ENCODE assay signal across 1 cellular context in the genomic region with DNA sequence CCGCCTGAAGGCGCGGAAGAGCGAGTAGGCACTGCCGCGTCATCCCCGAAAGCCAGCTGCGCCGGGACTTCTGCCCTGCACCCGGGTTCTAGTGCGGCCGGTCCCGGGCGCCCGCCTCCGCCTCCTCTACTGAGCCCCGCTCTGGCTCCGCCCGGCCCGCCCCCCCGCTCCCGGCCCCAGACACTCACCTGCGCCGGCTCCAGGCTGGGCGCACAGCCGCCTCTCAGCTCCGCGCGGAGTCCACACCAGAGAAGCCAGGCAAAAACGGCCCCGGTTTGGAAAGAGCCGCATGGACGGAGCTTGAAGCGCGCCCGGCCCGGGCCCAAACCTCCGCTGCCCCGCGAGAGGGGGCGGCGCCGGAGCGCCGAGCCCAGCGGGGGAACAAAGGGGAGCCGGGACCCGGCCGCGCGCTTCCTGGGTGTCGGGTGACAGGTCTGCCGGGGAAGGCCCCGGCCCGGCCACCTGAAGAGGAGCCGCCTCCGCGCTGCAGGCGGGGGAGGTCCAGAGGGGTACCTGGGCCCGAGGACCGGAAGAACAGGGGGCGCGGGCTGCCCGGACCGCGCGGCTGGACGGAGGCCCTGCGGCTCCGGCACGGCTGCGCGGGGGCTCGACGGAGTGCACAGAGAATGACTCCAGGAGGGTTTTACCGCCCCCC.
TF ChIP-seq lines count a peak whose summit lies in the region.

No MANE protein-coding gene starts in this region.

TF ChIP-seq in HepG2, 621 proteins besides CTCF, POLR2A, EP300 and RAD21 (continued from another document and continues in another):
- TF ChIP-seq, protein P1, sequence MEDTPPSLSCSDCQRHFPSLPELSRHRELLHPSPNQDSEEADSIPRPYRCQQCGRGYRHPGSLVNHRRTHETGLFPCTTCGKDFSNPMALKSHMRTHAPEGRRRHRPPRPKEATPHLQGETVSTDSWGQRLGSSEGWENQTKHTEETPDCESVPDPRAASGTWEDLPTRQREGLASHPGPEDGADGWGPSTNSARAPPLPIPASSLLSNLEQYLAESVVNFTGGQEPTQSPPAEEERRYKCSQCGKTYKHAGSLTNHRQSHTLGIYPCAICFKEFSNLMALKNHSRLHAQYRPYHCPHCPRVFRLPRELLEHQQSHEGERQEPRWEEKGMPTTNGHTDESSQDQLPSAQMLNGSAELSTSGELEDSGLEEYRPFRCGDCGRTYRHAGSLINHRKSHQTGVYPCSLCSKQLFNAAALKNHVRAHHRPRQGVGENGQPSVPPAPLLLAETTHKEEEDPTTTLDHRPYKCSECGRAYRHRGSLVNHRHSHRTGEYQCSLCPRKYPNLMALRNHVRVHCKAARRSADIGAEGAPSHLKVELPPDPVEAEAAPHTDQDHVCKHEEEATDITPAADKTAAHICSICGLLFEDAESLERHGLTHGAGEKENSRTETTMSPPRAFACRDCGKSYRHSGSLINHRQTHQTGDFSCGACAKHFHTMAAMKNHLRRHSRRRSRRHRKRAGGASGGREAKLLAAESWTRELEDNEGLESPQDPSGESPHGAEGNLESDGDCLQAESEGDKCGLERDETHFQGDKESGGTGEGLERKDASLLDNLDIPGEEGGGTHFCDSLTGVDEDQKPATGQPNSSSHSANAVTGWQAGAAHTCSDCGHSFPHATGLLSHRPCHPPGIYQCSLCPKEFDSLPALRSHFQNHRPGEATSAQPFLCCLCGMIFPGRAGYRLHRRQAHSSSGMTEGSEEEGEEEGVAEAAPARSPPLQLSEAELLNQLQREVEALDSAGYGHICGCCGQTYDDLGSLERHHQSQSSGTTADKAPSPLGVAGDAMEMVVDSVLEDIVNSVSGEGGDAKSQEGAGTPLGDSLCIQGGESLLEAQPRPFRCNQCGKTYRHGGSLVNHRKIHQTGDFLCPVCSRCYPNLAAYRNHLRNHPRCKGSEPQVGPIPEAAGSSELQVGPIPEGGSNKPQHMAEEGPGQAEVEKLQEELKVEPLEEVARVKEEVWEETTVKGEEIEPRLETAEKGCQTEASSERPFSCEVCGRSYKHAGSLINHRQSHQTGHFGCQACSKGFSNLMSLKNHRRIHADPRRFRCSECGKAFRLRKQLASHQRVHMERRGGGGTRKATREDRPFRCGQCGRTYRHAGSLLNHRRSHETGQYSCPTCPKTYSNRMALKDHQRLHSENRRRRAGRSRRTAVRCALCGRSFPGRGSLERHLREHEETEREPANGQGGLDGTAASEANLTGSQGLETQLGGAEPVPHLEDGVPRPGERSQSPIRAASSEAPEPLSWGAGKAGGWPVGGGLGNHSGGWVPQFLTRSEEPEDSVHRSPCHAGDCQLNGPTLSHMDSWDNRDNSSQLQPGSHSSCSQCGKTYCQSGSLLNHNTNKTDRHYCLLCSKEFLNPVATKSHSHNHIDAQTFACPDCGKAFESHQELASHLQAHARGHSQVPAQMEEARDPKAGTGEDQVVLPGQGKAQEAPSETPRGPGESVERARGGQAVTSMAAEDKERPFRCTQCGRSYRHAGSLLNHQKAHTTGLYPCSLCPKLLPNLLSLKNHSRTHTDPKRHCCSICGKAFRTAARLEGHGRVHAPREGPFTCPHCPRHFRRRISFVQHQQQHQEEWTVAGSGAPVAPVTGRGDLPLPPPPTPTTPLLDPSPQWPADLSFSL (CRISPR knock-in tag; IDR thresholded peaks at IDR 0.05), result no peak
- TF ChIP-seq ZNF788 (CRISPR knock-in tag; IDR thresholded peaks at IDR 0.05; ENCODE audit: borderline replicate concordance) (0 out of 2 replicates have a peak, but pooled peaks have one; percentile 40), ZBTB8A (CRISPR knock-in tag; IDR thresholded peaks at IDR 0.05; ENCODE audit: borderline replicate concordance, low read depth) (0 out of 2 replicates have a peak, but pooled peaks have one; percentile 62), SRY (CRISPR knock-in tag; IDR thresholded peaks at IDR 0.05) (peak; percentile 84; the same call in 1 of the 2 replicates), ZFY (CRISPR knock-in tag; IDR thresholded peaks at IDR 0.05) (peak; percentile 65), GABPB1 (CRISPR knock-in tag; IDR thresholded peaks at IDR 0.05) (peak; percentile 70; the same call in 1 of the 2 replicates), ZSCAN25 (CRISPR knock-in tag; IDR thresholded peaks at IDR 0.05) (0 out of 2 replicates have a peak, but pooled peaks have one; percentile 5), JARID2 (CRISPR knock-in tag; IDR thresholded peaks at IDR 0.05; ENCODE audit: insufficient replicate concordance) (peak; percentile 12), NONO (IDR thresholded peaks at IDR 0.05) (no peak), NONO (CRISPR knock-in tag; conservative IDR thresholded peaks at IDR 0.05) (peak; percentile 20; the same call in 1 of the 2 replicates), TAF15 (IDR thresholded peaks at IDR 0.05; ENCODE audit: low read depth, low read length, poor library complexity, severe bottlenecking) (peak; percentile 55)
- TF ChIP-seq, protein P2, sequence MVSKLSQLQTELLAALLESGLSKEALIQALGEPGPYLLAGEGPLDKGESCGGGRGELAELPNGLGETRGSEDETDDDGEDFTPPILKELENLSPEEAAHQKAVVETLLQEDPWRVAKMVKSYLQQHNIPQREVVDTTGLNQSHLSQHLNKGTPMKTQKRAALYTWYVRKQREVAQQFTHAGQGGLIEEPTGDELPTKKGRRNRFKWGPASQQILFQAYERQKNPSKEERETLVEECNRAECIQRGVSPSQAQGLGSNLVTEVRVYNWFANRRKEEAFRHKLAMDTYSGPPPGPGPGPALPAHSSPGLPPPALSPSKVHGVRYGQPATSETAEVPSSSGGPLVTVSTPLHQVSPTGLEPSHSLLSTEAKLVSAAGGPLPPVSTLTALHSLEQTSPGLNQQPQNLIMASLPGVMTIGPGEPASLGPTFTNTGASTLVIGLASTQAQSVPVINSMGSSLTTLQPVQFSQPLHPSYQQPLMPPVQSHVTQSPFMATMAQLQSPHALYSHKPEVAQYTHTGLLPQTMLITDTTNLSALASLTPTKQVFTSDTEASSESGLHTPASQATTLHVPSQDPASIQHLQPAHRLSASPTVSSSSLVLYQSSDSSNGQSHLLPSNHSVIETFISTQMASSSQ (IDR thresholded peaks at IDR 0.05; ENCODE audit: low read depth), result no peak
- TF ChIP-seq, protein P2 (CRISPR knock-in tag; IDR thresholded peaks at IDR 0.05; ENCODE audit: borderline replicate concordance), result no peak
- TF ChIP-seq, protein P3, sequence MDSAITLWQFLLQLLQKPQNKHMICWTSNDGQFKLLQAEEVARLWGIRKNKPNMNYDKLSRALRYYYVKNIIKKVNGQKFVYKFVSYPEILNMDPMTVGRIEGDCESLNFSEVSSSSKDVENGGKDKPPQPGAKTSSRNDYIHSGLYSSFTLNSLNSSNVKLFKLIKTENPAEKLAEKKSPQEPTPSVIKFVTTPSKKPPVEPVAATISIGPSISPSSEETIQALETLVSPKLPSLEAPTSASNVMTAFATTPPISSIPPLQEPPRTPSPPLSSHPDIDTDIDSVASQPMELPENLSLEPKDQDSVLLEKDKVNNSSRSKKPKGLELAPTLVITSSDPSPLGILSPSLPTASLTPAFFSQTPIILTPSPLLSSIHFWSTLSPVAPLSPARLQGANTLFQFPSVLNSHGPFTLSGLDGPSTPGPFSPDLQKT (CRISPR knock-in tag; IDR thresholded peaks at IDR 0.05; ENCODE audit: borderline replicate concordance), result no peak
- TF ChIP-seq, protein P4, sequence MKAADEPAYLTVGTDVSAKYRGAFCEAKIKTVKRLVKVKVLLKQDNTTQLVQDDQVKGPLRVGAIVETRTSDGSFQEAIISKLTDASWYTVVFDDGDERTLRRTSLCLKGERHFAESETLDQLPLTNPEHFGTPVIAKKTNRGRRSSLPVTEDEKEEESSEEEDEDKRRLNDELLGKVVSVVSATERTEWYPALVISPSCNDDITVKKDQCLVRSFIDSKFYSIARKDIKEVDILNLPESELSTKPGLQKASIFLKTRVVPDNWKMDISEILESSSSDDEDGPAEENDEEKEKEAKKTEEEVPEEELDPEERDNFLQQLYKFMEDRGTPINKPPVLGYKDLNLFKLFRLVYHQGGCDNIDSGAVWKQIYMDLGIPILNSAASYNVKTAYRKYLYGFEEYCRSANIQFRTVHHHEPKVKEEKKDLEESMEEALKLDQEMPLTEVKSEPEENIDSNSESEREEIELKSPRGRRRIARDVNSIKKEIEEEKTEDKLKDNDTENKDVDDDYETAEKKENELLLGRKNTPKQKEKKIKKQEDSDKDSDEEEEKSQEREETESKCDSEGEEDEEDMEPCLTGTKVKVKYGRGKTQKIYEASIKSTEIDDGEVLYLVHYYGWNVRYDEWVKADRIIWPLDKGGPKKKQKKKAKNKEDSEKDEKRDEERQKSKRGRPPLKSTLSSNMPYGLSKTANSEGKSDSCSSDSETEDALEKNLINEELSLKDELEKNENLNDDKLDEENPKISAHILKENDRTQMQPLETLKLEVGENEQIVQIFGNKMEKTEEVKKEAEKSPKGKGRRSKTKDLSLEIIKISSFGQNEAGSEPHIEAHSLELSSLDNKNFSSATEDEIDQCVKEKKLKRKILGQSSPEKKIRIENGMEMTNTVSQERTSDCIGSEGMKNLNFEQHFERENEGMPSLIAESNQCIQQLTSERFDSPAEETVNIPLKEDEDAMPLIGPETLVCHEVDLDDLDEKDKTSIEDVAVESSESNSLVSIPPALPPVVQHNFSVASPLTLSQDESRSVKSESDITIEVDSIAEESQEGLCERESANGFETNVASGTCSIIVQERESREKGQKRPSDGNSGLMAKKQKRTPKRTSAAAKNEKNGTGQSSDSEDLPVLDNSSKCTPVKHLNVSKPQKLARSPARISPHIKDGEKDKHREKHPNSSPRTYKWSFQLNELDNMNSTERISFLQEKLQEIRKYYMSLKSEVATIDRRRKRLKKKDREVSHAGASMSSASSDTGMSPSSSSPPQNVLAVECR (CRISPR knock-in tag; IDR thresholded peaks at IDR 0.05; ENCODE audit: borderline replicate concordance), result peak; percentile 58; the same call in 1 of the 2 replicates
- TF ChIP-seq, protein P5, sequence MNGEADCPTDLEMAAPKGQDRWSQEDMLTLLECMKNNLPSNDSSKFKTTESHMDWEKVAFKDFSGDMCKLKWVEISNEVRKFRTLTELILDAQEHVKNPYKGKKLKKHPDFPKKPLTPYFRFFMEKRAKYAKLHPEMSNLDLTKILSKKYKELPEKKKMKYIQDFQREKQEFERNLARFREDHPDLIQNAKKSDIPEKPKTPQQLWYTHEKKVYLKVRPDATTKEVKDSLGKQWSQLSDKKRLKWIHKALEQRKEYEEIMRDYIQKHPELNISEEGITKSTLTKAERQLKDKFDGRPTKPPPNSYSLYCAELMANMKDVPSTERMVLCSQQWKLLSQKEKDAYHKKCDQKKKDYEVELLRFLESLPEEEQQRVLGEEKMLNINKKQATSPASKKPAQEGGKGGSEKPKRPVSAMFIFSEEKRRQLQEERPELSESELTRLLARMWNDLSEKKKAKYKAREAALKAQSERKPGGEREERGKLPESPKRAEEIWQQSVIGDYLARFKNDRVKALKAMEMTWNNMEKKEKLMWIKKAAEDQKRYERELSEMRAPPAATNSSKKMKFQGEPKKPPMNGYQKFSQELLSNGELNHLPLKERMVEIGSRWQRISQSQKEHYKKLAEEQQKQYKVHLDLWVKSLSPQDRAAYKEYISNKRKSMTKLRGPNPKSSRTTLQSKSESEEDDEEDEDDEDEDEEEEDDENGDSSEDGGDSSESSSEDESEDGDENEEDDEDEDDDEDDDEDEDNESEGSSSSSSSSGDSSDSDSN (CRISPR knock-in tag; IDR thresholded peaks at IDR 0.05), result peak; percentile 56; the same call in 1 of the 2 replicates
- TF ChIP-seq, protein P6, sequence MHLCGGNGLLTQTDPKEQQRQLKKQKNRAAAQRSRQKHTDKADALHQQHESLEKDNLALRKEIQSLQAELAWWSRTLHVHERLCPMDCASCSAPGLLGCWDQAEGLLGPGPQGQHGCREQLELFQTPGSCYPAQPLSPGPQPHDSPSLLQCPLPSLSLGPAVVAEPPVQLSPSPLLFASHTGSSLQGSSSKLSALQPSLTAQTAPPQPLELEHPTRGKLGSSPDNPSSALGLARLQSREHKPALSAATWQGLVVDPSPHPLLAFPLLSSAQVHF (CRISPR knock-in tag; IDR thresholded peaks at IDR 0.05), result 0 out of 2 replicates have a peak, but pooled peaks have one; percentile 16
- TF ChIP-seq, protein P7, sequence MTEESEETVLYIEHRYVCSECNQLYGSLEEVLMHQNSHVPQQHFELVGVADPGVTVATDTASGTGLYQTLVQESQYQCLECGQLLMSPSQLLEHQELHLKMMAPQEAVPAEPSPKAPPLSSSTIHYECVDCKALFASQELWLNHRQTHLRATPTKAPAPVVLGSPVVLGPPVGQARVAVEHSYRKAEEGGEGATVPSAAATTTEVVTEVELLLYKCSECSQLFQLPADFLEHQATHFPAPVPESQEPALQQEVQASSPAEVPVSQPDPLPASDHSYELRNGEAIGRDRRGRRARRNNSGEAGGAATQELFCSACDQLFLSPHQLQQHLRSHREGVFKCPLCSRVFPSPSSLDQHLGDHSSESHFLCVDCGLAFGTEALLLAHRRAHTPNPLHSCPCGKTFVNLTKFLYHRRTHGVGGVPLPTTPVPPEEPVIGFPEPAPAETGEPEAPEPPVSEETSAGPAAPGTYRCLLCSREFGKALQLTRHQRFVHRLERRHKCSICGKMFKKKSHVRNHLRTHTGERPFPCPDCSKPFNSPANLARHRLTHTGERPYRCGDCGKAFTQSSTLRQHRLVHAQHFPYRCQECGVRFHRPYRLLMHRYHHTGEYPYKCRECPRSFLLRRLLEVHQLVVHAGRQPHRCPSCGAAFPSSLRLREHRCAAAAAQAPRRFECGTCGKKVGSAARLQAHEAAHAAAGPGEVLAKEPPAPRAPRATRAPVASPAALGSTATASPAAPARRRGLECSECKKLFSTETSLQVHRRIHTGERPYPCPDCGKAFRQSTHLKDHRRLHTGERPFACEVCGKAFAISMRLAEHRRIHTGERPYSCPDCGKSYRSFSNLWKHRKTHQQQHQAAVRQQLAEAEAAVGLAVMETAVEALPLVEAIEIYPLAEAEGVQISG (CRISPR knock-in tag; IDR thresholded peaks at IDR 0.05), result 0 out of 2 replicates have a peak, but pooled peaks have one; percentile 4
